ENCODE assay signal across 22 cellular contexts in genomic region chr9:116405321-116405720, GRCh38.
DNase-seq lines count a peak whose midpoint lies in the region; ATAC-seq, FAIRE-seq and TF ChIP-seq lines count a peak whose summit lies in the region.
"Had no signal": no experiment of that assay in that cellular context is flagged by ENCODE, and none has a peak within 500 bp of the region (broad histone marks: within the 10 kb centered on the region; RNA-seq: fewer than 3 reads in every experiment).

No MANE protein-coding gene starts in this region.

- peaks cover 6% of the 10 kb centered on the region for H3K36me3 Mint-ChIP-seq in stimulated activated memory B cell treated with anti-CD40 and anti-IgM and Interleukin-4, amounts not matched to agents 10 μg/mL and 1 μg/mL and 100 μg/mL, for 72 hours

- H3K27me3 ChIP-seq in kidney epithelial cell (ENCODE audit: control insufficient read depth, insufficient read depth, low read length), result no peaks in the 10 kb centered on the region
- H3K27me3 ChIP-seq: SJSA1 had no signal

- no peak for TF ChIP-seq CTCF in kidney epithelial cell (IDR thresholded peaks at IDR 0.05; ENCODE audit: insufficient read depth, low read length, poor library complexity, severe bottlenecking)

- no peaks in the 10 kb centered on the region for H3K4me1 Mint-ChIP-seq in stimulated activated memory B cell treated with anti-CD40 and anti-IgM and Interleukin-4, amounts not matched to agents 10 μg/mL and 1 μg/mL and 100 μg/mL, for 72 hours

- H3K4me3 Mint-ChIP-seq in stimulated activated memory B cell treated with anti-CD40 and anti-IgM and Interleukin-4, amounts not matched to agents 10 μg/mL and 1 μg/mL and 100 μg/mL, for 72 hours, result no peak overlapping the region
- H3K4me3 Mint-ChIP-seq: CD4-positive, alpha-beta T cell; T-helper 1 cell treated with Interleukin-12 subunit alpha and Interleukin-12 subunit beta and Interleukin-4 antibody, amounts not matched to agents 30 μg/mL and 1 μg/mL, for 36 hours had no signal

- H3K4me3 ChIP-seq in kidney epithelial cell (ENCODE audit: low read depth, low read length), result no peak overlapping the region
- H3K4me3 ChIP-seq: SJSA1 had no signal

- no peak for TF ChIP-seq POLR2A in GM12891 (IDR thresholded peaks at IDR 0.05; ENCODE audit: low read depth, low read length)

- no peak for FAIRE-seq in GM12891 (lab: Jason Lieb, UNC)
- FAIRE-seq: GM12892 had no signal

- DNase-seq in GM12891 (ENCODE audit: insufficient read length, low spot score), result no peak
- peak; percentile 23 for DNase-seq in HK-2 (ENCODE audit: unreplicated experiment)
- peak; percentile 80 for DNase-seq in kidney epithelial cell (ENCODE audit: low read depth)
- DNase-seq in epidermal melanocyte (ENCODE audit: insufficient read length, low spot score), result no peak
- DNase-seq in C1 segment of cervical spinal cord (lab: John Stamatoyannopoulos, UW), result no peak
- DNase-seq: CD4-positive, alpha-beta T cell; COR-L47; DMS153; GOT3; HCEC 1CT; Kasumi-1; NCI-H1417; NCI-H187; NCI-H446; NCI-H526; OCI-M1 had no signal

- no peaks in the 10 kb centered on the region for H3K27me3 Mint-ChIP-seq in stimulated activated memory B cell treated with anti-CD40 and anti-IgM and Interleukin-4, amounts not matched to agents 10 μg/mL and 1 μg/mL and 100 μg/mL, for 72 hours
- H3K27me3 Mint-ChIP-seq: CD4-positive, alpha-beta T cell had no signal

- no peaks in the 10 kb centered on the region for H3K9me3 Mint-ChIP-seq in stimulated activated memory B cell treated with anti-CD40 and anti-IgM and Interleukin-4, amounts not matched to agents 10 μg/mL and 1 μg/mL and 100 μg/mL, for 72 hours
- H3K9me3 Mint-ChIP-seq: CD4-positive, alpha-beta T cell; T-helper 1 cell treated with Interleukin-12 subunit alpha and Interleukin-12 subunit beta and Interleukin-4 antibody, amounts not matched to agents 30 μg/mL and 1 μg/mL, for 36 hours had no signal

- no peaks in the 10 kb centered on the region for H3K36me3 ChIP-seq in kidney epithelial cell (ENCODE audit: control insufficient read depth, insufficient read depth, low read length)
- H3K36me3 ChIP-seq: SJSA1 had no signal

- no peak overlapping the region for H3K27ac Mint-ChIP-seq in stimulated activated memory B cell treated with anti-CD40 and anti-IgM and Interleukin-4, amounts not matched to agents 10 μg/mL and 1 μg/mL and 100 μg/mL, for 72 hours
- H3K27ac Mint-ChIP-seq: CD4-positive, alpha-beta T cell; T-helper 1 cell treated with Interleukin-12 subunit alpha and Interleukin-12 subunit beta and Interleukin-4 antibody, amounts not matched to agents 30 μg/mL and 1 μg/mL, for 36 hours had no signal

- ATAC-seq in stimulated activated memory B cell treated with anti-CD40 and anti-IgM and Interleukin-4, amounts not matched to agents 10 μg/mL and 1 μg/mL and 100 μg/mL, for 72 hours, result peak; percentile 71
- no peak for ATAC-seq in GM21423 (IDR thresholded peaks at IDR 0.05; ENCODE audit: unreplicated experiment)
- ATAC-seq: Right ventricle myocardium inferior had no signal

TF ChIP-seq in GM12891, 5 proteins besides CTCF, POLR2A, EP300 and RAD21:
- TF ChIP-seq POLR2AphosphoS5 (IDR thresholded peaks at IDR 0.05; ENCODE audit: low read depth, low read length) (no peak), PAX5 (IDR thresholded peaks at IDR 0.05; ENCODE audit: insufficient read depth, low read length, severe bottlenecking) (no peak), SPI1 (IDR thresholded peaks at IDR 0.05; ENCODE audit: low read depth, low read length) (0 out of 2 replicates have a peak, but pooled peaks have one; percentile 1)

Comparison
In these comparisons a context has a peak if more than half of its experiments do, and no peak if none do; other contexts are left out.
1. DNase-seq: peak in HK-2 (single experiment) and kidney epithelial cell (single experiment); none in GM12891 (single experiment), epidermal melanocyte (single experiment) and C1 segment of cervical spinal cord (0 of 14).